In the genomic region with DNA sequence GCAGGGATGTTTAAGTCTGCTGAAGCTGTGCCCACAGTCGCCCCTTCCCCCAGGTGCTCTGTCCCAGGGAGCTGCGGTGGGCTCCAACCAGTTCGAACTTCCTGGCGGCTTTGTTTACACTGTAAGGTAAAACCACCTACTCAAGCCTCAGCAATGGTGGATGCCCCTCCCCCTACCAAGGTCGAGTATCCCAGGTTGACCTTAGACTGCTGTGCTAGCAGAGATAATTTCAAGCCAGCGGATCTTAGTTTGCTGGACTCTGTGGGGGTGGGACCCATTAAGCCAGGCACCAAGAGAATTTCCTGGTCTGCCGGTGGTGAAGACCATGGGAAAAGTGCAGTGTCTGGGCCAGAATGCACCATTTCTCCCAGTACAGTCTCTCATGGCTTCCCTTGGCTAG, we compare ENCODE assay signal across 1 cellular context.
TF ChIP-seq lines count a peak whose summit lies in the region.

No MANE protein-coding gene starts in this region.

TF ChIP-seq in K562, 482 proteins besides CTCF, POLR2A, EP300 and RAD21 (continued from another document):
- TF ChIP-seq CUX1 (CRISPR knock-in tag; IDR thresholded peaks at IDR 0.05) (no peak), TARDBP (IDR thresholded peaks at IDR 0.05) (no peak), NR0B1 (IDR thresholded peaks at IDR 0.05; ENCODE audit: partially characterized antibody) (no peak), ZNF174 (CRISPR knock-in tag; IDR thresholded peaks at IDR 0.05) (no peak), ZNF717 (CRISPR knock-in tag; IDR thresholded peaks at IDR 0.05) (no peak), XRCC4 (IDR thresholded peaks at IDR 0.05; ENCODE audit: extremely low read depth, insufficient read depth, insufficient read length) (no peak), ATF7 (IDR thresholded peaks at IDR 0.05) (0 out of 2 replicates have a peak, but pooled peaks have one; percentile 48), U2AF2 (optimal IDR thresholded peaks at IDR 0.05; ENCODE audit: low read depth, low read length) (no peak), NEUROD1 (IDR thresholded peaks at IDR 0.05; ENCODE audit: borderline replicate concordance, low read depth, low read length, partially characterized antibody) (peak; percentile 64), ARID2 (IDR thresholded peaks at IDR 0.05) (no peak), ZBTB7A (IDR thresholded peaks at IDR 0.05; ENCODE audit: borderline replicate concordance, control insufficient read depth, low read depth, low read length) (0 out of 2 replicates have a peak, but pooled peaks have one; percentile 12), FOXJ2 (tag; IDR thresholded peaks at IDR 0.05) (no peak), TRIM24 (IDR thresholded peaks at IDR 0.05) (peak; percentile 76 to 89; a peak in 2 of 4 replicates), SMARCE1 (IDR thresholded peaks at IDR 0.05) (peak; percentile 76), RNF2 (IDR thresholded peaks at IDR 0.05) (peak; percentile 72; the same call in 1 of the 2 replicates), ZKSCAN8 (CRISPR knock-in tag; IDR thresholded peaks at IDR 0.05) (no peak), ZNF408 (CRISPR knock-in tag; IDR thresholded peaks at IDR 0.05; ENCODE audit: low read depth) (no peak), STAT5B (CRISPR knock-in tag; IDR thresholded peaks at IDR 0.05) (no peak), HSF4 (CRISPR knock-in tag; IDR thresholded peaks at IDR 0.05; ENCODE audit: borderline replicate concordance) (no peak), SNIP1 (IDR thresholded peaks at IDR 0.05; ENCODE audit: low read depth) (no peak), KAT2B (IDR thresholded peaks at IDR 0.05; ENCODE audit: low read depth, low read length) (no peak), CSDE1 (IDR thresholded peaks at IDR 0.05) (no peak), CREB3 (tag; conservative IDR thresholded peaks at IDR 0.05; ENCODE audit: low read depth) (no peak), NFXL1 (CRISPR knock-in tag; IDR thresholded peaks at IDR 0.05) (no peak), ZNF121 (CRISPR knock-in tag; conservative IDR thresholded peaks at IDR 0.05) (no peak), ADNP (tag; IDR thresholded peaks at IDR 0.05) (no peak)
- TF ChIP-seq, protein P1, sequence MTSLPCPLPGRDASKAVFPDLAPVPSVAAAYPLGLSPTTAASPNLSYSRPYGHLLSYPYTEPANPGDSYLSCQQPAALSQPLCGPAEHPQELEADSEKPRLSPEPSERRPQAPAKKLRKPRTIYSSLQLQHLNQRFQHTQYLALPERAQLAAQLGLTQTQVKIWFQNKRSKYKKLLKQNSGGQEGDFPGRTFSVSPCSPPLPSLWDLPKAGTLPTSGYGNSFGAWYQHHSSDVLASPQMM (CRISPR knock-in tag; IDR thresholded peaks at IDR 0.05), result no peak
TF ChIP-seq in K562: peak in this region for 62.
